Comparison of ENCODE assay signal across 19 cellular contexts in the genomic region with DNA sequence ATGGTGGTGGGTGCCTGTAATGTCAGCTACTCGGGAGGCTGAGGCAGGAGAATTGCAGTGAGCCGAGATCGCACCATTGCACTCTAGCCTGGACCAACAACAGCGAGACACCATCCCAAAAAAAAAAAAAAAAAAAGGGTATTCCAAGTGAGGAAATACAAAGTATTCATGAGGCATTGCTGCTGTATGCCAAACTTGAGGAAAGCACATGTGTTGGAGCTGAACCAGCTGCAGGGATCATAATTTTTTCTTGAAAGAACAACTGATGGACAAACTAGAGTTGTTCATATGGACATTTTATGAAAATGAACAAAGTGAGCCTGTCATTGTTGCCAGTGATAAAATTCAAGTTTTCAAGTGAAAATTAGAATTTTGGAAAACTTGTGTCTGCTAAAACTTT.
"Had no signal": no experiment of that assay in that cellular context is flagged by ENCODE, and none has a peak within 500 bp of the region (broad histone marks: within the 10 kb centered on the region; RNA-seq: fewer than 3 reads in every experiment).

No MANE protein-coding gene starts in this region.

- ATAC-seq: activated naive CD4-positive, alpha-beta T cell treated with anti-CD3 and anti-CD28 coated beads, Interleukin-2, amount 50 U/mL, for 72 hours; left lobe of liver; stimulated activated naive B cell treated with anti-CD40 and anti-IgM and Interleukin-4, amounts not matched to agents 10 μg/mL and 1 μg/mL and 100 μg/mL, for 72 hours had no signal

- H3K27me3 Mint-ChIP-seq: activated CD4-positive, alpha-beta T cell treated with anti-CD3 and anti-CD28 coated beads, Interleukin-2, amount 10 ng/mL, durations not matched to agents 24 days and 14 days; dendritic cell treated with granulocyte-macrophage colony-stimulating factor and Interleukin-4, amounts not matched to agents 40 ng/mL and 50 ng/mL, for 4 days; naive B cell; stimulated activated naive B cell treated with anti-CD40 and anti-IgM and Interleukin-4, amounts not matched to agents 10 μg/mL and 1 μg/mL and 100 μg/mL, for 72 hours had no signal

- H3K27ac Mint-ChIP-seq: activated CD4-positive, alpha-beta T cell treated with anti-CD3 and anti-CD28 coated beads, Interleukin-2, amount 10 ng/mL, durations not matched to agents 24 days and 14 days; dendritic cell treated with granulocyte-macrophage colony-stimulating factor and Interleukin-4, amounts not matched to agents 40 ng/mL and 50 ng/mL, for 4 days had no signal

- H3K4me3 Mint-ChIP-seq: activated CD4-positive, alpha-beta T cell treated with anti-CD3 and anti-CD28 coated beads, Interleukin-2, amount 10 ng/mL, durations not matched to agents 24 days and 14 days; dendritic cell treated with granulocyte-macrophage colony-stimulating factor and Interleukin-4, amounts not matched to agents 40 ng/mL and 50 ng/mL, for 4 days; stimulated activated naive B cell treated with anti-CD40 and anti-IgM and Interleukin-4, amounts not matched to agents 10 μg/mL and 1 μg/mL and 100 μg/mL, for 72 hours had no signal

- H3K27me3 ChIP-seq: brain microvascular endothelial cell, tibial nerve, vagina had no signal

- H3K9me3 Mint-ChIP-seq: activated CD4-positive, alpha-beta T cell treated with anti-CD3 and anti-CD28 coated beads, Interleukin-2, amount 10 ng/mL, durations not matched to agents 24 days and 14 days; activated naive CD4-positive, alpha-beta T cell treated with anti-CD3 and anti-CD28 coated beads, Interleukin-2, amount 50 U/mL, for 72 hours; dendritic cell treated with granulocyte-macrophage colony-stimulating factor and Interleukin-4, amounts not matched to agents 40 ng/mL and 50 ng/mL, for 4 days; naive B cell; stimulated activated naive B cell treated with anti-CD40 and anti-IgM and Interleukin-4, amounts not matched to agents 10 μg/mL and 1 μg/mL and 100 μg/mL, for 72 hours had no signal

- H3K9me3 ChIP-seq: tibial nerve, vagina had no signal

- H3K27ac ChIP-seq: brain microvascular endothelial cell, tibial nerve, vagina had no signal

- DNase-seq: activated CD4-positive, alpha-beta T cell treated with anti-CD3 and anti-CD28 coated beads, Interleukin-2, amount 10 ng/mL, durations not matched to agents 24 days and 14 days; activated CD4-positive, CD25-positive, alpha-beta regulatory T cell; activated gamma-delta T cell; anterior cingulate cortex; brain microvascular endothelial cell; effector memory CD4-positive, alpha-beta T cell; islet precursor cell; mammary epithelial cell; naive B cell; nucleus accumbens; retina; stimulated activated naive B cell treated with anti-CD40 and anti-IgM and Interleukin-4, amounts not matched to agents 10 μg/mL and 1 μg/mL and 100 μg/mL, for 72 hours; substantia nigra had no signal

- H3K4me3 ChIP-seq: SK-N-MC, tibial nerve, vagina had no signal
